ENCODE assay signal across 16 cellular contexts in genomic region chr1:48023488-48023887, GRCh38. TPM values are rescaled to one million over a fixed set of nuclear protein-coding genes. Genes with fewer than 3 reads are reported as not detected.
DNase-seq lines count a peak whose midpoint lies in the region; ATAC-seq and TF ChIP-seq lines count a peak whose summit lies in the region.
"Had no signal": no experiment of that assay in that cellular context is flagged by ENCODE, and none has a peak within 500 bp of the region (broad histone marks: within the 10 kb centered on the region; RNA-seq: fewer than 3 reads in every experiment).

No MANE protein-coding gene starts in this region.

- peaks cover 2% of the 10 kb centered on the region for H3K27me3 Mint-ChIP-seq in endodermal cell (ENCODE audit: insufficient read depth)

- ATAC-seq in left lobe of liver = no peak
- ATAC-seq in GM18858 (IDR thresholded peaks at IDR 0.05; ENCODE audit: unreplicated experiment) = no peak
- ATAC-seq: GM23338 had no signal

- peak overlapping the region; percentile 53 for H3K27ac Mint-ChIP-seq in endodermal cell
- H3K27ac Mint-ChIP-seq: CD4-positive, CD25-positive, alpha-beta regulatory T cell; GM23338; IgD-negative memory B cell had no signal

- no peaks in the 10 kb centered on the region for H3K27me3 ChIP-seq in mammary epithelial cell (ENCODE audit: insufficient read depth, low read length)
- H3K27me3 ChIP-seq in breast epithelium = no peaks in the 10 kb centered on the region
- no peaks in the 10 kb centered on the region for H3K27me3 ChIP-seq in endodermal cell (ENCODE audit: control insufficient read depth, insufficient read depth, low read length, poor library complexity, severe bottlenecking)
- no peaks in the 10 kb centered on the region for H3K27me3 ChIP-seq in brain microvascular endothelial cell (replicated peaks)
- H3K27me3 ChIP-seq: BLaER1 had no signal

- dilution Hi-C loops in mammary epithelial cell (cut with HindIII; ENCODE audit: low sequenced_read_pairs) = no loop called here

- peaks cover 70% of the 10 kb centered on the region for H3K4me1 Mint-ChIP-seq in endodermal cell
- H3K4me1 Mint-ChIP-seq: CD4-positive, CD25-positive, alpha-beta regulatory T cell had no signal

- H3K4me3 Mint-ChIP-seq in endodermal cell = no peak overlapping the region
- H3K4me3 Mint-ChIP-seq: CD4-positive, CD25-positive, alpha-beta regulatory T cell; GM23338; IgD-negative memory B cell had no signal

- 82% methylated on average over 6 of the region's 6 CpGs for WGBS in mammary epithelial cell (ENCODE audit: low coverage, missing lambda C conversion rate)
- 83 to 86% methylated on average over 3 to 6 of the region's 6 CpGs for WGBS in endodermal cell (ENCODE audit: insufficient coverage in 1 of 2, insufficient read length in 1 of 2), 2 experiments

- H3K27ac ChIP-seq in mammary epithelial cell (ENCODE audit: insufficient read depth, low read depth, low read length) (no peak overlapping the region), breast epithelium (no peak overlapping the region), endodermal cell (ENCODE audit: low read depth, low read length) (no peak overlapping the region), brain microvascular endothelial cell (no peak overlapping the region)
- H3K27ac ChIP-seq: BLaER1 had no signal

- no peak overlapping the region for H3K4me2 ChIP-seq in mammary epithelial cell (ENCODE audit: insufficient read depth, low read depth, low read length)
- H3K4me2 ChIP-seq: BLaER1, GM23338 had no signal

- in situ Hi-C loops in mammary epithelial cell (cut with MboI; ENCODE audit: low sequenced_read_pairs in 2 of 2) (no loop called here), brain microvascular endothelial cell (cut with HindIII; ENCODE audit: low pct_ligation_motif_present, low sequenced_read_pairs) (no loop called here)

- H3K9me3 Mint-ChIP-seq in endodermal cell = no peaks in the 10 kb centered on the region
- H3K9me3 Mint-ChIP-seq: CD4-positive, CD25-positive, alpha-beta regulatory T cell; GM23338; IgD-negative memory B cell had no signal

- H3K79me2 ChIP-seq in mammary epithelial cell (ENCODE audit: insufficient read depth, low read length) = no peaks in the 10 kb centered on the region

- intact Hi-C loops in mammary epithelial cell (cut with micrococcal nuclease) (no loop called here), breast epithelium (cut with DNase I; ENCODE audit: low total_unique reads) (no loop called here)

- H4K20me1 ChIP-seq in mammary epithelial cell (ENCODE audit: insufficient read depth, low read length) = no peaks in the 10 kb centered on the region
- H4K20me1 ChIP-seq: BLaER1 had no signal

- H3K9me3 ChIP-seq in mammary epithelial cell (replicated peaks; ENCODE audit: insufficient read depth, low read length) (no peaks in the 10 kb centered on the region), breast epithelium (no peaks in the 10 kb centered on the region), endodermal cell (ENCODE audit: control insufficient read depth, low read length) (no peaks in the 10 kb centered on the region)
- H3K9me3 ChIP-seq: BLaER1 had no signal

- BruUV-seq in mammary epithelial cell (replicated peaks; lab: Mats Ljungman, UMichigan) = no TSS peak

- H3K9ac ChIP-seq in mammary epithelial cell (ENCODE audit: insufficient read depth, low read length) (no peak overlapping the region), endodermal cell (ENCODE audit: extremely low read depth, low read length, poor library complexity, severe bottlenecking) (no peak overlapping the region)
- H3K9ac ChIP-seq: BLaER1 had no signal

- CTCF ChIA-PET in mammary epithelial cell (lab: Charles Lee; ENCODE audit: low non-redundant PET) = no interaction called here

- H3K4me3 ChIP-seq in mammary epithelial cell (replicated peaks in 1 of 3; ENCODE audit: insufficient read depth in 1 of 3, low read depth in 2 of 3, low read length in 3 of 3) = no peak overlapping the region
- H3K4me3 ChIP-seq in breast epithelium = no peak overlapping the region
- H3K4me3 ChIP-seq in endodermal cell (ENCODE audit: low read length) = no peak overlapping the region
- H3K4me3 ChIP-seq in brain microvascular endothelial cell (ENCODE audit: low read depth, low read length) = no peak overlapping the region
- H3K4me3 ChIP-seq: BLaER1, GM23338 had no signal

- TF ChIP-seq POLR2A in breast epithelium (IDR thresholded peaks at IDR 0.05) = no peak

- no peaks in the 10 kb centered on the region for H3K36me3 Mint-ChIP-seq in endodermal cell (ENCODE audit: low read depth)
- H3K36me3 Mint-ChIP-seq: CD4-positive, CD25-positive, alpha-beta regulatory T cell; IgD-negative memory B cell had no signal

- peak; percentile 13 to 21 for TF ChIP-seq CTCF in mammary epithelial cell (conservative IDR thresholded peaks at IDR 0.05 in 1 of 2, IDR thresholded peaks at IDR 0.05 in 1 of 2; ENCODE audit: extremely low read depth in 1 of 2, insufficient read depth in 1 of 2, low read depth in 1 of 2, low read length in 2 of 2)
- TF ChIP-seq CTCF in breast epithelium (IDR thresholded peaks at IDR 0.05) = no peak
- TF ChIP-seq CTCF in endodermal cell (conservative IDR thresholded peaks at IDR 0.05) = peak; percentile 26
- no peak for TF ChIP-seq CTCF in brain microvascular endothelial cell (IDR thresholded peaks at IDR 0.05; ENCODE audit: low read depth, low read length, missing control alignments)

- peaks cover 39% of the 10 kb centered on the region for H3K4me1 ChIP-seq in mammary epithelial cell (ENCODE audit: insufficient read depth, low read length)
- peaks cover 0 to 3% of the 10 kb centered on the region in 2 donors for H3K4me1 ChIP-seq in breast epithelium
- H3K4me1 ChIP-seq in endodermal cell (ENCODE audit: control insufficient read depth, insufficient read depth, low read length) = peaks cover 33% of the 10 kb centered on the region

- no peak for DNase-seq in mammary epithelial cell
- no peak for DNase-seq in breast epithelium (ENCODE audit: low spot score in 2 of 2)
- DNase-seq in endodermal cell = peak; percentile 35
- DNase-seq in left lobe of liver (ENCODE audit: low spot score) = peak; percentile 15
- no peak for DNase-seq in GM03348 (ENCODE audit: low spot score)
- DNase-seq in brain microvascular endothelial cell = no peak
- DNase-seq: 8988T; AML-193; CD4-positive, CD25-positive, alpha-beta regulatory T cell; DMS53; GF-D8; H7 had no signal

- H2AFZ ChIP-seq in mammary epithelial cell (ENCODE audit: low read depth, low read length) = no peak overlapping the region
- H2AFZ ChIP-seq: GM23338 had no signal

- H3K36me3 ChIP-seq in mammary epithelial cell (ENCODE audit: insufficient read depth, low read length) (no peaks in the 10 kb centered on the region), breast epithelium (no peaks in the 10 kb centered on the region), endodermal cell (ENCODE audit: control insufficient read depth, insufficient read depth, low read length) (no peaks in the 10 kb centered on the region), brain microvascular endothelial cell (replicated peaks) (no peaks in the 10 kb centered on the region)
- H3K36me3 ChIP-seq: BLaER1 had no signal

RNA-seq across cellular contexts. Expression of gene TRABD2B, which starts 26.3 kb away (rescaled TPM):
- total RNA-seq in mammary epithelial cell = 1 to 10 TPM; 1.2 TPM
- polyA plus RNA-seq in mammary epithelial cell = 0.16 TPM
- polyA minus RNA-seq in mammary epithelial cell = 0.62 TPM
- 1 to 10 TPM; 1.4 to 3.7 (median 2.3) TPM for total RNA-seq in breast epithelium
- 10 to 100 TPM; 24.4 to 28.0 TPM for total RNA-seq in endodermal cell
- polyA plus RNA-seq in endodermal cell (2013, experiment 1 of 2) = 6.2 TPM
- 6.0 TPM for polyA plus RNA-seq in endodermal cell (2013, experiment 2 of 2)
- 15.1 TPM for total RNA-seq in left lobe of liver
- total RNA-seq: CD4-positive, CD25-positive, alpha-beta regulatory T cell had no signal
- polyA plus RNA-seq: CD4-positive, CD25-positive, alpha-beta regulatory T cell; IgD-negative memory B cell had no signal

Comparison
In these comparisons a context has a peak if more than half of its experiments do, and no peak if none do; other contexts are left out.
1. CTCF ChIP-seq: peak in mammary epithelial cell (2 of 2) and endodermal cell (single experiment); none in breast epithelium (0 of 3) and brain microvascular endothelial cell (single experiment).
2. DNase-seq: peak in endodermal cell (single experiment) and left lobe of liver (single experiment); none in mammary epithelial cell (single experiment), breast epithelium (0 of 2), GM03348 (single experiment) and brain microvascular endothelial cell (single experiment).